In the genomic region with DNA sequence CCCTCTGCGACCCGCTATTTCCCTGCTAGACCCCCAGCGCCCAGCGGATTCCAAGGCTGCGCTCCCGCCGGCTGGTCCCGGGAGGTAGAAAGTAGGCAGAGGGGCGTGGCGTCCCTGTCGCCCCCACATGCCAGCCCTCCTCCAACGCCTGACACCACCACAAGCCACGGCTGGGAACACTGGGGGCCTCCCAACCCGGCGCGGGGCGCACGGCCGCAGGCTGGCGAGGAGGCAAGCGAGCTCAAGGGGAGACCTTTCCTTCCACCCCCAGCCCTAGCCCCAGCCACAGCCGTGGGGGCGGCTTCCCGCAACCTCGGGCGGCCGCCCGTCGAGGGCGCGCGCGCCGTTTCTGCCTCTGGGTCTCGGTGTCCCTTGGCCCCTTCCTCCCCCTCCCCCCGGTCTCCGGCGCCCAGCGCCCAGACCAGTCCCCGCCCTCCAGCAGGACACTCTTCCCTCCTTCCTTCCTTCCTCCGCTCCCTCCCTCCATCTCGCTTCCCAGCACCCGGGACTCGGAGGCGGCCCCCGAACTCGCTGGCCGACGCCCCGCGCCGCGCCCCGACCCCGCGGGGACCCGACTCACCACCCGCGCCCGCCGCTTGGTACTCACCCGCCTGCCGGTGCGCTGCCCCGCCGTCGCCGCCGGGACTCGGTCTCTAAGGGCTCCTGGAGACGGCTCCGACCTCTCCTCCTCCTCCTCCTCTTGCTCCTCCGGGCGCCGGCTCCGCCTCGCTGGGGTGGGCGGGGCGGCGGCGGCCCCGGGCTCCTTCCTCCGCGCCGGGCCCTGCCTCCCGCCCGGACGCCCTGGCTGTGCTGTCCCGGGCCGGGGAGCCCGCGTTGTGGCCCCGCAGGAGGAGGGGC, we compare ENCODE assay signal across 8 cellular contexts. TPM values are rescaled to one million over a fixed set of nuclear protein-coding genes. Genes with fewer than 3 reads are reported as not detected.
DNase-seq lines count a peak whose midpoint lies in the region; ATAC-seq and TF ChIP-seq lines count a peak whose summit lies in the region.

A gene (minus strand): TSS at position 731 of the 858 bp plus-strand sequence. CDS start 125,781 bp downstream, outside the sequence.

- peak within 1 kb of the TSS; percentile 66 to 97 (median 92) for H3K27ac ChIP-seq in thyroid gland

- WGBS in thyroid gland, 2 donors: 0 to 1% methylated on average over 45 to 85 of the region's 93 CpGs

- no peak for TF ChIP-seq CTCF in AG04449 (IDR thresholded peaks at IDR 0.05; ENCODE audit: insufficient read depth, low read length, missing control alignments)
- TF ChIP-seq CTCF in GM13977 (IDR thresholded peaks at IDR 0.05; ENCODE audit: extremely low read depth, insufficient read depth, missing control alignments): no peak
- TF ChIP-seq CTCF in thyroid gland (IDR thresholded peaks at IDR 0.05): no peak

- CTCF ChIA-PET in AG04449 (lab: Yijun Ruan, JAX): interaction anchor here (0.6 to 5.6 kb wide), 7 partner anchors 14 to 298 kb away, joined by 3 to 30 read pairs (median 6); no protein-coding TSS in a partner anchor

- H3K4me1 ChIP-seq in thyroid gland: peaks cover 17 to 27% of the 10 kb centered on the region in 2 donors

- no peak for DNase-seq in AG04449 (ENCODE audit: low read depth, low spot score)
- DNase-seq in GM13977 (ENCODE audit: low spot score): peak; percentile 68
- peak; percentile 45 for DNase-seq in HuH-7.5 (ENCODE audit: low spot score)
- peak; percentile 65 for DNase-seq in activated CD8-positive, alpha-beta memory T cell treated with anti-CD3 and anti-CD28 coated beads for 24 hours
- peak; percentile 74 for DNase-seq in fibroblast of gingiva (ENCODE audit: low read depth)
- DNase-seq in mucosa of gallbladder (ENCODE audit: low spot score): peak; percentile 69
- peak; percentile 84 for DNase-seq in thyroid gland

- no peak for ATAC-seq in HG03469 (IDR thresholded peaks at IDR 0.05; ENCODE audit: unreplicated experiment)

- TF ChIP-seq POLR2A in thyroid gland (IDR thresholded peaks at IDR 0.05): peak; percentile 20 to 83

- intact Hi-C loops in thyroid gland (cut with DNase I): loop anchor here (10.0 kb wide), 1 partner anchor 298 kb away; no protein-coding TSS in a partner anchor

- no peaks in the 10 kb centered on the region for H3K27me3 ChIP-seq in thyroid gland

- no peaks in the 10 kb centered on the region for H3K36me3 ChIP-seq in thyroid gland

- H3K9me3 ChIP-seq in thyroid gland: no peaks in the 10 kb centered on the region

- peak within 1 kb of the TSS; percentile 80 for H3K4me3 ChIP-seq in AG04449 (ENCODE audit: low read depth, low read length)
- peak within 1 kb of the TSS; percentile 26 to 76 (median 56) for H3K4me3 ChIP-seq in thyroid gland (replicated peaks in 1 of 3)

- in situ Hi-C loops in GM13977 (cut with MboI; ENCODE audit: low pct_unique_long_range_greater_than_20kb, low sequenced_read_pairs, unreplicated experiment): no loop called here

- POLR2A ChIA-PET in AG04449 (lab: Yijun Ruan, JAX): interaction anchor here (0.7 to 2.5 kb wide), 4 partner anchors 40 to 148 kb away, joined by 3 to 6 read pairs (median 4); a partner anchor contains a TSS

RNA-seq across cellular contexts. Expression of the gene that starts here (rescaled TPM):
- total RNA-seq in mucosa of gallbladder (89.9 TPM), thyroid gland (100 to 1,000 TPM; 100 to 155 (median 127) TPM)
